In the genomic region with DNA sequence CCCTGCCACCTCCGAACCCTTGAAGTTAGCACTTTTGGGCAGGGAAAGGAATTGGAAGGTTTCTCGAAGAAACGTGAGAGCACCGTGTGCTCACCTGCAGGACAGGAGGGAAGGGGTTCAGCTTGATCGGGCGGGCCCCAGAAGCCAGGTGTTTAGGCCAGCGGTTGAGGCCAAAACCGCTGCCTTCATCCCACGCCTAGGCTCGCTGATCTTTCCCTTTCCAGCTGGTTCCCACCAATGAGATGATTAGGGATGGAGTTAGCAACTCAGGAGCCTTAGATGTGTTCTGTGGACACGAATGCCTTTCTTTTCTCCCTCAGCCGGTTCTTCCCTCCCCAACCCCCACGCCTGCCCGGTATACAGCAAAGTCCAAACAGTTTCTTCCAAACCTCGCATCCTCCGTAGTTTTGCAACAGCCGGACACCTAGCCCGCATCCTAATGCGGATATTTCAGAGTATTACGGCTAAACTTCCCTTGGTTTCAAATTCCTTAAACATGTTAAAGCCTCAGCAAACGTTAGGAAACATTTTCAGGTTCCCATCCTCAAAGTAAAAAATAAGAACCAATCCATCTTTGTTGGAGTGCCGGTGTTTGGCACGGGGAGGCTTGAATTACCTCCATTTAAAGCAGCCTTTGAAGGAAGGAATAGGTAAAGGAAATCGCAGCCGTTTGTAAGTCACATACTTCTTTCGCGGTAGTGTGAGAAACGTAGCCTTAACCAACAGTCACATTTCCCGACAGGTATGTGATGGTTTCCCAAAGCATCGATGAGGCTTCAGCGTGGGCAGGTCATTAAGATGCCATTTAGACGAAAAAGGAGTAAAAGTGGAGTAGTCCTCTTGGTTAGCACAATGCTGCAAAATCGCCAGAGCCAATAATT, we compare ENCODE assay signal across 8 cellular contexts. TPM values are rescaled to one million over a fixed set of nuclear protein-coding genes. Genes with fewer than 3 reads are reported as not detected.
DNase-seq lines count a peak whose midpoint lies in the region; ATAC-seq and TF ChIP-seq lines count a peak whose summit lies in the region.

No MANE protein-coding gene starts in this region.

- H3K4me1 ChIP-seq in foreskin keratinocyte (peaks cover 34% of the 10 kb centered on the region), ovary (ENCODE audit: insufficient read depth) (no peaks in the 10 kb centered on the region)

- no peaks in the 10 kb centered on the region for H3K9me3 Mint-ChIP-seq in activated T-cell treated with anti-CD3 and anti-CD28 coated beads, Interleukin-2, amount 50 U/mL, for 4 hours

- peaks cover 61% of the 10 kb centered on the region for H3K4me1 Mint-ChIP-seq in activated T-cell treated with anti-CD3 and anti-CD28 coated beads, Interleukin-2, amount 50 U/mL, for 4 hours (ENCODE audit: low read depth)

- peak overlapping the region; percentile 94 for H3K4me3 Mint-ChIP-seq in activated T-cell treated with anti-CD3 and anti-CD28 coated beads, Interleukin-2, amount 50 U/mL, for 4 hours

- no peak for TF ChIP-seq POLR2A in ovary (IDR thresholded peaks at IDR 0.05)

- TF ChIP-seq CTCF in foreskin keratinocyte (conservative IDR thresholded peaks at IDR 0.05) (no peak), ovary (IDR thresholded peaks at IDR 0.05) (no peak)

- TF ChIP-seq EP300 in ovary (IDR thresholded peaks at IDR 0.05): no peak

- peaks cover 26% of the 10 kb centered on the region for H3K36me3 Mint-ChIP-seq in activated T-cell treated with anti-CD3 and anti-CD28 coated beads, Interleukin-2, amount 50 U/mL, for 4 hours (ENCODE audit: insufficient read depth)

- H3K27me3 ChIP-seq in foreskin keratinocyte (no peaks in the 10 kb centered on the region), ovary (no peaks in the 10 kb centered on the region)

- no peaks in the 10 kb centered on the region for H3K27me3 Mint-ChIP-seq in activated T-cell treated with anti-CD3 and anti-CD28 coated beads, Interleukin-2, amount 50 U/mL, for 4 hours (ENCODE audit: low read depth)

- no peaks in the 10 kb centered on the region for H3K36me3 ChIP-seq in ovary

- H3K9me3 ChIP-seq in ovary: no peaks in the 10 kb centered on the region

- DNase-seq in activated CD8-positive, alpha-beta memory T cell treated with anti-CD3 and anti-CD28 coated beads, Interleukin-2, amount 50 U/mL, for 4 hours: peak; percentile 29
- DNase-seq in activated CD8-positive, alpha-beta memory T cell treated with anti-CD3 and anti-CD28 coated beads for 24 hours: no peak
- DNase-seq in Kasumi-1 (lab: John Stamatoyannopoulos, UW) (peak; percentile 26 to 33), foreskin keratinocyte (peak; percentile 30 to 57), ovary (peak; percentile 24 to 45 (median 37)), COR-L47 (lab: John Stamatoyannopoulos, UW) (no peak)
- peak; percentile 37 for DNase-seq in activated T-cell treated with anti-CD3 and anti-CD28 coated beads, Interleukin-2, amount 50 U/mL, for 4 hours

- intact Hi-C loops in ovary (cut with DNase I): loop anchor here (5.0 to 10.0 kb wide), 5 partner anchors 37 to 361 kb away; a partner anchor contains a TSS

- H3K4me3 ChIP-seq in ovary: peak overlapping the region; percentile 79

- WGBS in ovary, 3 donors: 9 to 15% (median 10%) methylated on average over 33 of the region's 33 CpGs

- no peak for ATAC-seq in activated T-cell treated with anti-CD3 and anti-CD28 coated beads, Interleukin-2, amount 50 U/mL, for 4 hours
- peak; percentile 5 for ATAC-seq in foreskin keratinocyte
- ATAC-seq in GM18870 (IDR thresholded peaks at IDR 0.05; ENCODE audit: unreplicated experiment): no peak

- H3K27ac ChIP-seq in foreskin keratinocyte: peak overlapping the region; percentile 46
- peak overlapping the region; percentile 40 to 95 for H3K27ac ChIP-seq in ovary

RNA-seq across cellular contexts. Expression of a gene that starts 1.1 kb away (rescaled TPM):
- 10 to 100 TPM; 59.0 to 78.1 (median 74.3) TPM for total RNA-seq in activated T-cell treated with anti-CD3 and anti-CD28 coated beads, Interleukin-2, amount 50 U/mL, for 4 hours
- total RNA-seq in foreskin keratinocyte (23.2 and 27.9 TPM in 2 replicates), ovary (1 to 10 TPM; 5.7 to 9.2 (median 7.2) TPM)
- polyA plus RNA-seq in foreskin keratinocyte (7.1 and 7.6 TPM in 2 replicates), ovary (10 to 100 TPM in 1 of 2 donors, 1 to 10 TPM in 1; 5.6 to 11.1 TPM)

Comparison
In these comparisons a context has a peak if more than half of its experiments do, and no peak if none do; other contexts are left out.
1. DNase-seq: peak in activated CD8-positive, alpha-beta memory T cell treated with anti-CD3 and anti-CD28 coated beads, Interleukin-2, amount 50 U/mL, for 4 hours (single experiment), Kasumi-1 (2 of 2), activated T-cell treated with anti-CD3 and anti-CD28 coated beads, Interleukin-2, amount 50 U/mL, for 4 hours (single experiment), foreskin keratinocyte (2 of 2) and ovary (5 of 5); none in activated CD8-positive, alpha-beta memory T cell treated with anti-CD3 and anti-CD28 coated beads for 24 hours (single experiment) and COR-L47 (single experiment).